Comparison of ENCODE assay signal across 1 cellular context in the genomic region with DNA sequence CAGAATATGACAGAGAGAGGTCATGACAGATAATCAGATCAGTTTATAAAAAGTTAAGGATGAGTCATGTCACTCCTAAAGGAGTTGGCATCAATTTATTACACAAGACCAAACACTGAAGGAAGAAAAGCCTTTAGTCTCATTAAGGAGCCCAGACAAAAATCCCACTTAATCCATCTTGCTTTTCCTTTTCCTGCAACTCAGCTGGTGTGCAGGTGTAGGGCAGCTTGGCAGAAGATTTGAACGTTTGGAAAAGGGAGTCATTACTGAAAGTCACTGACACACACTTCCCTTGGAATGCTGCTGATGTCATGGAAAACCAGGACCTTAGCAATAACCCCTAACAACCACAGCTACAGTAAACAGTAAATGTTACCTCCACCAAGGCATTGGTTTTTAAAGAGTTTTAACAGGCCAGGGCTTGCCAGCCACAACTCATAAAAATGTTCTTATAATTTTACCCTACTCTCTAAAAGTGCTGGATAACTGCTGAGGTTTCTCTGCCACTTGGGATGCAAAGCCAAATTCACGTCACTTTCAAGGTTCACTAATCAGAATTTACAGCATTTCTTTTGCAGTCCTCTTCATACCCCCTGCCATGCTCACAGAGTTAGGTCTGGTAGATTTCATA.
TF ChIP-seq lines count a peak whose summit lies in the region.

No MANE protein-coding gene starts in this region.

TF ChIP-seq in A549, 52 proteins besides CTCF, POLR2A, EP300 and RAD21 (continued from another document):
- TF ChIP-seq, protein P1, sequence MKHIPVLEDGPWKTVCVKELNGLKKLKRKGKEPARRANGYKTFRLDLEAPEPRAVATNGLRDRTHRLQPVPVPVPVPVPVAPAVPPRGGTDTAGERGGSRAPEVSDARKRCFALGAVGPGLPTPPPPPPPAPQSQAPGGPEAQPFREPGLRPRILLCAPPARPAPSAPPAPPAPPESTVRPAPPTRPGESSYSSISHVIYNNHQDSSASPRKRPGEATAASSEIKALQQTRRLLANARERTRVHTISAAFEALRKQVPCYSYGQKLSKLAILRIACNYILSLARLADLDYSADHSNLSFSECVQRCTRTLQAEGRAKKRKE (CRISPR knock-in tag; IDR thresholded peaks at IDR 0.05; ENCODE audit: low read depth): peak; percentile 45
- TF ChIP-seq POLR2AphosphoS2 (conservative IDR thresholded peaks at IDR 0.05; ENCODE audit: low read length) (no peak), EHF (CRISPR knock-in tag; IDR thresholded peaks at IDR 0.05) (peak; percentile 7; the same call in 1 of the 2 replicates), RFX5 (IDR thresholded peaks at IDR 0.05) (0 out of 2 replicates have a peak, but pooled peaks have one; percentile 15), JUNB (IDR thresholded peaks at IDR 0.05) (peak; percentile 97), GATA3 (IDR thresholded peaks at IDR 0.05; ENCODE audit: borderline replicate concordance) (peak; percentile 100), PBX3 (IDR thresholded peaks at IDR 0.05) (peak; percentile 91), HEYL (CRISPR knock-in tag; IDR thresholded peaks at IDR 0.05) (peak; percentile 71; the same call in 1 of the 2 replicates), MAFK (IDR thresholded peaks at IDR 0.05; ENCODE audit: partially characterized antibody) (peak; percentile 97), ZNF302 (CRISPR knock-in tag; IDR thresholded peaks at IDR 0.05) (peak; percentile 48; the same call in 1 of the 2 replicates), BHLHE40 (IDR thresholded peaks at IDR 0.05; ENCODE audit: low read depth, low read length) (no peak), HOXB5 (CRISPR knock-in tag; IDR thresholded peaks at IDR 0.05) (no peak; the same call in 1 of the 2 replicates), RNF2 (IDR thresholded peaks at IDR 0.05; ENCODE audit: borderline replicate concordance, low read depth) (no peak), TP53 (CRISPR knock-in tag; IDR thresholded peaks at IDR 0.05) (no peak)
- TF ChIP-seq, protein P2, sequence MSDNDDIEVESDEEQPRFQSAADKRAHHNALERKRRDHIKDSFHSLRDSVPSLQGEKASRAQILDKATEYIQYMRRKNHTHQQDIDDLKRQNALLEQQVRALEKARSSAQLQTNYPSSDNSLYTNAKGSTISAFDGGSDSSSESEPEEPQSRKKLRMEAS (IDR thresholded peaks at IDR 0.05): peak; percentile 85
- TF ChIP-seq, protein P3, sequence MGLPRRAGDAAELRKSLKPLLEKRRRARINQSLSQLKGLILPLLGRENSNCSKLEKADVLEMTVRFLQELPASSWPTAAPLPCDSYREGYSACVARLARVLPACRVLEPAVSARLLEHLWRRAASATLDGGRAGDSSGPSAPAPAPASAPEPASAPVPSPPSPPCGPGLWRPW (IDR thresholded peaks at IDR 0.05): 0 out of 2 replicates have a peak, but pooled peaks have one; percentile 25
- TF ChIP-seq, protein P4, sequence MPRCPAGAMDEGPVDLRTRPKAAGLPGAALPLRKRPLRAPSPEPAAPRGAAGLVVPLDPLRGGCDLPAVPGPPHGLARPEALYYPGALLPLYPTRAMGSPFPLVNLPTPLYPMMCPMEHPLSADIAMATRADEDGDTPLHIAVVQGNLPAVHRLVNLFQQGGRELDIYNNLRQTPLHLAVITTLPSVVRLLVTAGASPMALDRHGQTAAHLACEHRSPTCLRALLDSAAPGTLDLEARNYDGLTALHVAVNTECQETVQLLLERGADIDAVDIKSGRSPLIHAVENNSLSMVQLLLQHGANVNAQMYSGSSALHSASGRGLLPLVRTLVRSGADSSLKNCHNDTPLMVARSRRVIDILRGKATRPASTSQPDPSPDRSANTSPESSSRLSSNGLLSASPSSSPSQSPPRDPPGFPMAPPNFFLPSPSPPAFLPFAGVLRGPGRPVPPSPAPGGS (IDR thresholded peaks at IDR 0.05): peak; percentile 97
- TF ChIP-seq, protein P5, sequence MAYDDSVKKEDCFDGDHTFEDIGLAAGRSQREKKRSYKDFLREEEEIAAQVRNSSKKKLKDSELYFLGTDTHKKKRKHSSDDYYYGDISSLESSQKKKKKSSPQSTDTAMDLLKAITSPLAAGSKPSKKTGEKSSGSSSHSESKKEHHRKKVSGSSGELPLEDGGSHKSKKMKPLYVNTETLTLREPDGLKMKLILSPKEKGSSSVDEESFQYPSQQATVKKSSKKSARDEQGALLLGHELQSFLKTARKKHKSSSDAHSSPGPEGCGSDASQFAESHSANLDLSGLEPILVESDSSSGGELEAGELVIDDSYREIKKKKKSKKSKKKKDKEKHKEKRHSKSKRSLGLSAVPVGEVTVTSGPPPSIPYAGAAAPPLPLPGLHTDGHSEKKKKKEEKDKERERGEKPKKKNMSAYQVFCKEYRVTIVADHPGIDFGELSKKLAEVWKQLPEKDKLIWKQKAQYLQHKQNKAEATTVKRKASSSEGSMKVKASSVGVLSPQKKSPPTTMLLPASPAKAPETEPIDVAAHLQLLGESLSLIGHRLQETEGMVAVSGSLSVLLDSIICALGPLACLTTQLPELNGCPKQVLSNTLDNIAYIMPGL (CRISPR knock-in tag; IDR thresholded peaks at IDR 0.05; ENCODE audit: borderline replicate concordance): no peak
- TF ChIP-seq, protein P6, sequence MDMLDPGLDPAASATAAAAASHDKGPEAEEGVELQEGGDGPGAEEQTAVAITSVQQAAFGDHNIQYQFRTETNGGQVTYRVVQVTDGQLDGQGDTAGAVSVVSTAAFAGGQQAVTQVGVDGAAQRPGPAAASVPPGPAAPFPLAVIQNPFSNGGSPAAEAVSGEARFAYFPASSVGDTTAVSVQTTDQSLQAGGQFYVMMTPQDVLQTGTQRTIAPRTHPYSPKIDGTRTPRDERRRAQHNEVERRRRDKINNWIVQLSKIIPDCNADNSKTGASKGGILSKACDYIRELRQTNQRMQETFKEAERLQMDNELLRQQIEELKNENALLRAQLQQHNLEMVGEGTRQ (IDR thresholded peaks at IDR 0.05): no peak
